8 cellular contexts compared by ENCODE assay signal in the genomic region with DNA sequence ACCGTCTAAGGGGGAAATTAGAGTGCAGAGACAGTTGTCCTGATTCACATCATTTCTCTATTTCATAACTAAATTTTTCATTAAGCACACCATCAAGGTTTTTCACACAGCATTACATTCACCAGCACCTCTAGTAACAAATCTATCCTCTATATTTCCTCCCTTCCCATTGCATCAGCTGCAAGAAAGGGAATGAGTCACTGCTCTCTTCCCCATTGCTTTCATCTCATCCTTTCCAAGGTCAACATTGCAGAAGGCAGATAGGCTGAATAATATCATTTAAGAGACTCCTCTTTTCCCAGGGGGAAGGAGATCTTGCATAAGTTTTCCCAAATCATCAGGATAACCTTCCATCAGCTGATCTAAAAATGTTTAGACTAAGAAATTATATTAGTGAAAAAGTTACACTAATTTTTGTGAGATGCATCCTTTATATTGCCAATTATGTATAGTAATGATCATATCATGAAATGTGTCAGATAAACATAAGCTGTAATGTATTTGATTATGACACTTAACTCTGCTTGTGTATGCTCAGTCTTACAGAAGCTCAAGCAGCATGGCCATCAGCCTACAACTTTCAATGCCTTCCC. TPM values are rescaled to one million over a fixed set of nuclear protein-coding genes. Genes with fewer than 3 reads are reported as not detected.
DNase-seq lines count a peak whose midpoint lies in the region; ATAC-seq and TF ChIP-seq lines count a peak whose summit lies in the region.

No MANE protein-coding gene starts in this region.

- H3K4me3 ChIP-seq in AG04450 (ENCODE audit: low read depth, low read length) (no peak overlapping the region), foreskin fibroblast (ENCODE audit: low read depth in 1 of 2, low read length in 2 of 2) (no peak overlapping the region)

- peak; percentile 56 for DNase-seq in AG04450 (ENCODE audit: low read depth, low spot score)
- DNase-seq in H4 (ENCODE audit: low spot score) = peak; percentile 36
- peak; percentile 83 to 93 for DNase-seq in foreskin fibroblast
- no peak for DNase-seq in activated CD4-positive, CD25-positive, alpha-beta regulatory T cell treated with anti-CD3 and anti-CD28 coated beads, Interleukin-2, amount 50 U/mL, for 72 hours

- CTCF ChIA-PET in AG04450 (lab: Charles Lee) = interaction anchor here (0.9 to 7.4 kb wide), 5 partner anchors 9 to 350 kb away, joined by 3 to 304 read pairs (median 4); no protein-coding TSS in a partner anchor

- POLR2A ChIA-PET in AG04450 (lab: Yijun Ruan, JAX) = interaction anchor here (0.9 kb wide), 1 partner anchor 63 kb away, joined by 4 read pairs; no protein-coding TSS in a partner anchor

- H3K27me3 ChIP-seq in AG04450 (ENCODE audit: control insufficient read depth, insufficient read depth, low read length) = no peaks in the 10 kb centered on the region

- H3K9me3 ChIP-seq in AG04450 (ENCODE audit: control insufficient read depth, insufficient read depth, low read length) = no peaks in the 10 kb centered on the region

- ATAC-seq in SK-N-SH treated with all-trans-retinoic acid at 6 μM for 48 hours = peak; percentile 29; the same call in 2 of the 3 replicates
- ATAC-seq in GM21381 (IDR thresholded peaks at IDR 0.05; ENCODE audit: unreplicated experiment) = no peak
- no peak for ATAC-seq in HG03196 (IDR thresholded peaks at IDR 0.05; ENCODE audit: unreplicated experiment)
- ATAC-seq in HG02870 (IDR thresholded peaks at IDR 0.05; ENCODE audit: unreplicated experiment) = no peak

- TF ChIP-seq CTCF in AG04450 (IDR thresholded peaks at IDR 0.05; ENCODE audit: low read depth, low read length) (no peak), foreskin fibroblast (IDR thresholded peaks at IDR 0.05; ENCODE audit: low read depth, low read length) (no peak)

- H3K27ac ChIP-seq in AG04450 (ENCODE audit: low read depth, low read length) = peak overlapping the region; percentile 90

TF ChIP-seq in SK-N-SH treated with all-trans-retinoic acid at 6 μM for 48 hours, 23 proteins besides CTCF, POLR2A, EP300 and RAD21:
- TF ChIP-seq CREB5 (CRISPR knock-in tag; IDR thresholded peaks at IDR 0.05; ENCODE audit: low read depth) (no peak), ZC3H10 (CRISPR knock-in tag; IDR thresholded peaks at IDR 0.05) (0 out of 2 replicates have a peak, but pooled peaks have one; percentile 23), PPARA (CRISPR knock-in tag; IDR thresholded peaks at IDR 0.05; ENCODE audit: borderline replicate concordance) (no peak), ESRRG (CRISPR knock-in tag; IDR thresholded peaks at IDR 0.05) (no peak), ZFP30 (CRISPR knock-in tag; IDR thresholded peaks at IDR 0.05) (no peak), ZNF8 (CRISPR knock-in tag; IDR thresholded peaks at IDR 0.05) (no peak), TSHZ2 (CRISPR knock-in tag; IDR thresholded peaks at IDR 0.05) (no peak)
- TF ChIP-seq, protein P1, sequence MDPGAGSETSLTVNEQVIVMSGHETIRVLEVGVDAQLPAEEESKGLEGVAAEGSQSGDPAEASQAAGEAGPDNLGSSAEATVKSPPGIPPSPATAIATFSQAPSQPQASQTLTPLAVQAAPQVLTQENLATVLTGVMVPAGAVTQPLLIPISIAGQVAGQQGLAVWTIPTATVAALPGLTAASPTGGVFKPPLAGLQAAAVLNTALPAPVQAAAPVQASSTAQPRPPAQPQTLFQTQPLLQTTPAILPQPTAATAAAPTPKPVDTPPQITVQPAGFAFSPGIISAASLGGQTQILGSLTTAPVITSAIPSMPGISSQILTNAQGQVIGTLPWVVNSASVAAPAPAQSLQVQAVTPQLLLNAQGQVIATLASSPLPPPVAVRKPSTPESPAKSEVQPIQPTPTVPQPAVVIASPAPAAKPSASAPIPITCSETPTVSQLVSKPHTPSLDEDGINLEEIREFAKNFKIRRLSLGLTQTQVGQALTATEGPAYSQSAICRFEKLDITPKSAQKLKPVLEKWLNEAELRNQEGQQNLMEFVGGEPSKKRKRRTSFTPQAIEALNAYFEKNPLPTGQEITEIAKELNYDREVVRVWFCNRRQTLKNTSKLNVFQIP (CRISPR knock-in tag; IDR thresholded peaks at IDR 0.05; ENCODE audit: borderline replicate concordance, low read depth) = no peak; the same call in 1 of the 2 replicates

RNA-seq across cellular contexts. Expression of gene INTS7, which starts 4.3 kb away (rescaled TPM):
- 17.9 and 20.1 TPM in 2 replicates for polyA plus RNA-seq in AG04450 (2011; rRNA removed)
- polyA minus RNA-seq in AG04450 (2011; rRNA and poly(A)+ RNA removed) = 37.5 and 50.3 TPM in 2 replicates
- total RNA-seq in H4 (2014; rRNA removed; shearing (Covaris generic)) = 20.4 and 25.8 TPM in 2 replicates

RNA-seq across cellular contexts. Expression of gene DTL, which starts 4.5 kb away (rescaled TPM):
- 4.0 and 6.0 TPM in 2 replicates for polyA plus RNA-seq in AG04450 (2011; rRNA removed)
- 6.8 and 11.2 TPM in 2 replicates for polyA minus RNA-seq in AG04450 (2011; rRNA and poly(A)+ RNA removed)
- total RNA-seq in H4 (2014; rRNA removed; shearing (Covaris generic)) = 33.2 and 34.5 TPM in 2 replicates
